16 cellular contexts compared by ENCODE assay signal in genomic region chrX:152898442-152898841, GRCh38. TPM values are rescaled to one million over a fixed set of nuclear protein-coding genes. Genes with fewer than 3 reads are reported as not detected.
DNase-seq lines count a peak whose midpoint lies in the region; ATAC-seq, FAIRE-seq and TF ChIP-seq lines count a peak whose summit lies in the region.
"Had no signal": no experiment of that assay in that cellular context is flagged by ENCODE, and none has a peak within 500 bp of the region (broad histone marks: within the 10 kb centered on the region; RNA-seq: fewer than 3 reads in every experiment).

No MANE protein-coding gene starts in this region.

- H4K20me1 ChIP-seq in IMR-90 (ENCODE audit: insufficient read depth, low read length) = no peaks in the 10 kb centered on the region

- H2BK5ac ChIP-seq in IMR-90 (ENCODE audit: low read depth, low read length, poor library complexity, severe bottlenecking) = no peak overlapping the region

- TF ChIP-seq EP300 in A549 (IDR thresholded peaks at IDR 0.05) = no peak

- H3K9me3 Mint-ChIP-seq in mesothelial cell of epicardium = peaks cover 16% of the 10 kb centered on the region
- H3K9me3 Mint-ChIP-seq: activated T-cell treated with anti-CD3 and anti-CD28 coated beads, Interleukin-2, amount 50 U/mL, for 24 hours; natural killer cell treated with Interleukin-12 subunit alpha and Interleukin-12 subunit beta and Interleukin-15 and Interleukin-18, amount 100 ng/mL, for 72 hours had no signal

- no peak overlapping the region for H4K5ac ChIP-seq in IMR-90 (ENCODE audit: low read depth, low read length)

- TF ChIP-seq CTCF in A549 (IDR thresholded peaks at IDR 0.05) (no peak), IMR-90 (conservative IDR thresholded peaks at IDR 0.05; ENCODE audit: low read depth, low read length) (no peak), epithelial cell of esophagus (IDR thresholded peaks at IDR 0.05; ENCODE audit: insufficient read depth, low read depth, low read length, missing control alignments) (no peak), mesothelial cell of epicardium (IDR thresholded peaks at IDR 0.05; ENCODE audit: unreplicated experiment) (no peak), testis (IDR thresholded peaks at IDR 0.05) (no peak)

- H2BK15ac ChIP-seq in IMR-90 (ENCODE audit: low read depth, low read length) = no peak overlapping the region

- dilution Hi-C loops in IMR-90 (cut with HindIII; ENCODE audit: low sequenced_read_pairs, unreplicated experiment) = no loop called here

- H3K4me1 ChIP-seq in A549 = peaks cover 10% of the 10 kb centered on the region
- no peaks in the 10 kb centered on the region for H3K4me1 ChIP-seq in IMR-90 (ENCODE audit: control insufficient read depth, insufficient read depth, low read length)
- H3K4me1 ChIP-seq in testis = no peaks in the 10 kb centered on the region

- H3K56ac ChIP-seq in IMR-90 (ENCODE audit: extremely low read depth, insufficient read depth, low read length) = no peak overlapping the region

- H3K4me3 Mint-ChIP-seq in mesothelial cell of epicardium = peak overlapping the region; percentile 54
- H3K4me3 Mint-ChIP-seq: activated T-cell treated with anti-CD3 and anti-CD28 coated beads, Interleukin-2, amount 50 U/mL, for 24 hours; natural killer cell treated with Interleukin-12 subunit alpha and Interleukin-12 subunit beta and Interleukin-15 and Interleukin-18, amount 100 ng/mL, for 72 hours had no signal

- no peaks in the 10 kb centered on the region for H3K9me1 ChIP-seq in IMR-90 (ENCODE audit: insufficient read depth, low read length)

- H2BK120ac ChIP-seq in IMR-90 (ENCODE audit: low read depth, low read length) = no peak overlapping the region

- TF ChIP-seq POLR2A in A549 (IDR thresholded peaks at IDR 0.05; ENCODE audit: low read length) = no peak
- TF ChIP-seq POLR2A in IMR-90 (IDR thresholded peaks at IDR 0.05; ENCODE audit: low read depth, low read length) = no peak
- no peak for TF ChIP-seq POLR2A in testis (IDR thresholded peaks at IDR 0.05)

- H2AK9ac ChIP-seq in IMR-90 (replicated peaks; ENCODE audit: low read depth, low read length, poor library complexity) = peak overlapping the region; percentile 42

- H3K27me3 Mint-ChIP-seq in mesothelial cell of epicardium (ENCODE audit: low read depth) = no peaks in the 10 kb centered on the region

- H3K9me3 ChIP-seq in A549 (no peaks in the 10 kb centered on the region), IMR-90 (ENCODE audit: control insufficient read depth, insufficient read depth, low read length) (no peaks in the 10 kb centered on the region; the same call in 1 of the 2 replicates), testis (no peaks in the 10 kb centered on the region)
- H3K9me3 ChIP-seq: MG63 had no signal

- BruUV-seq in IMR-90 (replicated peaks; lab: Mats Ljungman, UMichigan) = no TSS peak

- H3K27me3 ChIP-seq in IMR-90 (ENCODE audit: control insufficient read depth, insufficient read depth, low read length) (peaks cover 3% of the 10 kb centered on the region; the same call in 1 of the 2 replicates), testis (no peaks in the 10 kb centered on the region)
- H3K27me3 ChIP-seq: MG63 had no signal

- no peak for DNase-seq in A549 (ENCODE audit: low read depth in 1 of 2, low spot score in 1 of 2)
- DNase-seq in IMR-90 = no peak
- no peak for DNase-seq in epithelial cell of esophagus (ENCODE audit: low read depth)
- DNase-seq in mesothelial cell of epicardium (ENCODE audit: low spot score in 2 of 2, unreplicated experiment in 2 of 2) = no peak
- DNase-seq in activated CD4-positive, alpha-beta T cell treated with anti-CD3 and anti-CD28 coated beads, Interleukin-2, amount 50 U/mL, for 1 hour = no peak
- no peak for DNase-seq in foreskin melanocyte
- no peak for DNase-seq in testis
- DNase-seq: activated T-cell treated with anti-CD3 and anti-CD28 coated beads, Interleukin-2, amount 50 U/mL, for 24 hours; anterior cingulate cortex; DMS79; MG63 had no signal

- H3K4me2 ChIP-seq in A549 (peak overlapping the region; percentile 96), IMR-90 (ENCODE audit: low read depth, low read length) (no peak overlapping the region)

- peak overlapping the region; percentile 78 for H2AFZ ChIP-seq in IMR-90 (replicated peaks; ENCODE audit: low read length, poor library complexity)

- H3K4me3 ChIP-seq in A549 (peak overlapping the region; percentile 49), IMR-90 (ENCODE audit: insufficient read depth, low read depth, low read length) (no peak overlapping the region), epithelial cell of esophagus (ENCODE audit: low read length) (peak overlapping the region; percentile 76), testis (no peak overlapping the region)
- H3K4me3 ChIP-seq: MG63 had no signal

- H4K91ac ChIP-seq in IMR-90 (ENCODE audit: insufficient read depth, low read depth, low read length) = no peak overlapping the region

- FAIRE-seq in A549 (lab: Jason Lieb, UNC) = no peak
- FAIRE-seq: A204.1, islet of Langerhans, small intestine had no signal

- in situ Hi-C loops in IMR-90 (cut with MboI; ENCODE audit: low sequenced_read_pairs) = no loop called here

- no peak overlapping the region for H3K23ac ChIP-seq in IMR-90 (ENCODE audit: low read depth, low read length)

- no peak overlapping the region for H2BK20ac ChIP-seq in IMR-90 (ENCODE audit: low read depth, low read length)

- H4K8ac ChIP-seq in IMR-90 (ENCODE audit: low read depth in 2 of 2, low read length in 2 of 2) = no peak overlapping the region

- H3K14ac ChIP-seq in IMR-90 (replicated peaks; ENCODE audit: low read depth, low read length) = no peak overlapping the region

- 90% methylated on average over 5 of the region's 10 CpGs for WGBS in A549 (ENCODE audit: missing lambda C conversion rate)
- WGBS in IMR-90 (ENCODE audit: extremely low coverage in 2 of 2, insufficient read length in 1 of 2), 2 experiments = 80% methylated on average over 2 of the region's 10 CpGs; no CpG with 5 or more reads in 1 of the 2 experiments
- 66% methylated on average over 10 of the region's 10 CpGs; no CpG with 5 or more reads in 1 of the 2 donors for WGBS in testis, 2 donors

- intact Hi-C loops in IMR-90 (cut with micrococcal nuclease) = no loop called here
- intact Hi-C loops in testis (cut with DNase I; ENCODE audit: low total_unique reads) = no loop called here

- no peak overlapping the region for H2AK5ac ChIP-seq in IMR-90 (ENCODE audit: low read depth, low read length)

- H3K36me3 ChIP-seq in IMR-90 (ENCODE audit: control insufficient read depth, insufficient read depth, low read length) (no peaks in the 10 kb centered on the region), testis (ENCODE audit: low read depth, missing control alignments) (no peaks in the 10 kb centered on the region)
- H3K36me3 ChIP-seq: MG63 had no signal

- POLR2A ChIA-PET in A549 (lab: Yijun Ruan, JAX) (no interaction called here), IMR-90 (lab: Charles Lee; ENCODE audit: unreplicated experiment) (no interaction called here)

- no peak overlapping the region for H3K27ac Mint-ChIP-seq in mesothelial cell of epicardium
- H3K27ac Mint-ChIP-seq: activated T-cell treated with anti-CD3 and anti-CD28 coated beads, Interleukin-2, amount 50 U/mL, for 24 hours; natural killer cell treated with Interleukin-12 subunit alpha and Interleukin-12 subunit beta and Interleukin-15 and Interleukin-18, amount 100 ng/mL, for 72 hours had no signal

- peaks cover 29% of the 10 kb centered on the region for H3K4me1 Mint-ChIP-seq in mesothelial cell of epicardium

- TF ChIP-seq RAD21 in A549 (conservative IDR thresholded peaks at IDR 0.05 in 1 of 2, IDR thresholded peaks at IDR 0.05 in 1 of 2) (no peak), IMR-90 (IDR thresholded peaks at IDR 0.05; ENCODE audit: low read length) (no peak)

- CTCF ChIA-PET in A549 (lab: Yijun Ruan, JAX) (interaction anchor here (1.1 to 2.0 kb wide), 2 partner anchors 16 to 18 kb away, joined by 3 to 7 read pairs; no protein-coding TSS in a partner anchor), IMR-90 (lab: Yijun Ruan, JAX) (no interaction called here)

- H3K18ac ChIP-seq in IMR-90 (ENCODE audit: low read depth, low read length) = no peak overlapping the region

- no peaks in the 10 kb centered on the region for H3K36me3 Mint-ChIP-seq in mesothelial cell of epicardium
- H3K36me3 Mint-ChIP-seq: natural killer cell treated with Interleukin-12 subunit alpha and Interleukin-12 subunit beta and Interleukin-15 and Interleukin-18, amount 100 ng/mL, for 72 hours had no signal

- H3K4ac ChIP-seq in IMR-90 (ENCODE audit: low read depth, low read length) = no peak overlapping the region

- H3K79me1 ChIP-seq in IMR-90 (ENCODE audit: low read depth in 1 of 2, low read length in 2 of 2) = no peaks in the 10 kb centered on the region

- H3K27ac ChIP-seq in A549 (peak overlapping the region; percentile 76 to 87), IMR-90 (ENCODE audit: insufficient read depth, low read length) (no peak overlapping the region), testis (no peak overlapping the region)

- no peak for ATAC-seq in A549
- no peak for ATAC-seq in IMR-90 (ENCODE audit: low read depth)
- no peak for ATAC-seq in HG02938 (IDR thresholded peaks at IDR 0.05; ENCODE audit: unreplicated experiment)
- ATAC-seq: natural killer cell treated with Interleukin-12 subunit alpha and Interleukin-12 subunit beta and Interleukin-15 and Interleukin-18, amount 100 ng/mL, for 72 hours had no signal

- no peak overlapping the region for H3K9ac ChIP-seq in IMR-90 (ENCODE audit: low read depth, low read length)

TF ChIP-seq in IMR-90, 13 proteins besides CTCF, POLR2A, EP300 and RAD21 (continues in another document):
- TF ChIP-seq SMC3 (IDR thresholded peaks at IDR 0.05; ENCODE audit: low read depth, low read length) (no peak), NFE2L2 (IDR thresholded peaks at IDR 0.05; ENCODE audit: low read depth, low read length) (no peak), MXI1 (IDR thresholded peaks at IDR 0.05; ENCODE audit: borderline replicate concordance, low read depth, low read length) (no peak)

RNA-seq across cellular contexts. Expression of gene ZNF185, which starts 0.6 kb away (rescaled TPM):
- polyA plus RNA-seq in A549 (2011; rRNA removed) = 11.2 and 12.8 TPM in 2 replicates
- polyA plus RNA-seq in A549 (2012; cell fraction: cytosol; rRNA removed) = 4.8 TPM in 2 replicates
- 26.9 and 27.4 TPM in 2 replicates for polyA plus RNA-seq in A549 (2012; cell fraction: nucleus; rRNA removed)
- polyA plus RNA-seq in A549 (2017; fragmentation: RNase III; extraction: RNeasy Plus Mini Kit Qiagen cat#74134 plus additional on column Dnase treatment) = 4.9 to 5.2 TPM (median 5.0 TPM) in 3 replicates
- 9.7 and 11.8 TPM in 2 replicates for polyA minus RNA-seq in A549 (2011; rRNA and poly(A)+ RNA removed)
- total RNA-seq in IMR-90 (2012; rRNA removed) = 3.2 and 3.6 TPM in 2 replicates
- polyA plus RNA-seq in IMR-90 (2012; rRNA removed) = 6.2 and 6.3 TPM in 2 replicates
- polyA plus RNA-seq in IMR-90 (2012; cell fraction: cytosol; rRNA removed) = 3.6 and 4.0 TPM in 2 replicates
- 12.5 and 15.9 TPM in 2 replicates for polyA plus RNA-seq in IMR-90 (2012; cell fraction: nucleus; rRNA removed; ENCODE audit: low replicate concordance)
- total RNA-seq in mesothelial cell of epicardium = 31.8 to 35.3 TPM (median 32.8 TPM) in 3 replicates
- total RNA-seq in testis = 1 to 10 TPM; 5.9 to 6.9 TPM
- 11.1 TPM for polyA plus RNA-seq in testis (ENCODE audit: insufficient read depth, low read depth, low replicate concordance)

Comparison
In these comparisons a context has a peak if more than half of its experiments do, and no peak if none do; other contexts are left out.
1. H3K27ac ChIP-seq: peak in A549 (2 of 2); none in IMR-90 (single experiment) and testis (0 of 2).
2. H3K4me3 ChIP-seq: peak in A549 (single experiment) and epithelial cell of esophagus (single experiment); none in IMR-90 (single experiment) and testis (0 of 2).